ENCODE assay signal across 16 cellular contexts in genomic region chr2:109517118-109517889, GRCh38.
"Had no signal": no experiment of that assay in that cellular context is flagged by ENCODE, and none has a peak within 500 bp of the region (broad histone marks: within the 10 kb centered on the region; RNA-seq: fewer than 3 reads in every experiment).

No MANE protein-coding gene starts in this region.

- H3K27me3 ChIP-seq: body of pancreas, sigmoid colon, testis, vagina had no signal

- H3K4me1 ChIP-seq: body of pancreas, testis had no signal

- DNase-seq: activated CD4-positive, CD25-positive, alpha-beta regulatory T cell treated with anti-CD3 and anti-CD28 coated beads, Interleukin-2, amount 50 U/mL, for 72 hours; activated CD8-positive, alpha-beta T cell treated with anti-CD3 and anti-CD28 coated beads, Interleukin-2, amount 10 ng/mL, durations not matched to agents 7 days and 5 days; activated gamma-delta T cell; anterior cingulate cortex; hippocampal formation; left cardiac atrium; occipital lobe; sigmoid colon; stimulated activated naive B cell treated with anti-CD40 and anti-IgM and Interleukin-4, amounts not matched to agents 10 μg/mL and 1 μg/mL and 100 μg/mL, for 72 hours had no signal

- ATAC-seq: activated CD8-positive, alpha-beta T cell treated with anti-CD3 and anti-CD28 coated beads, Interleukin-2, amount 10 ng/mL, durations not matched to agents 7 days and 5 days; body of pancreas had no signal

- H3K27ac ChIP-seq: body of pancreas, sigmoid colon, testis, vagina, WERI-Rb-1 had no signal

- H3K9me3 ChIP-seq: body of pancreas, mucosa of descending colon, sigmoid colon, testis, vagina had no signal

- FAIRE-seq: frontal cortex, TTC549 had no signal

- H3K36me3 ChIP-seq: sigmoid colon, vagina, WERI-Rb-1 had no signal

- H3K4me3 ChIP-seq: body of pancreas, mucosa of descending colon, sigmoid colon, testis, vagina had no signal
